Comparison of ENCODE assay signal across 8 cellular contexts in genomic region chr22:46087816-46088277, GRCh38.
DNase-seq lines count a peak whose midpoint lies in the region; ATAC-seq and TF ChIP-seq lines count a peak whose summit lies in the region.

No MANE protein-coding gene starts in this region.

- no peaks in the 10 kb centered on the region for H3K27me3 ChIP-seq in fibroblast of lung (ENCODE audit: control insufficient read depth, insufficient read depth, low read length)
- H3K27me3 ChIP-seq in osteoblast (ENCODE audit: insufficient read depth, low read length), result no peaks in the 10 kb centered on the region

- ATAC-seq in GM18870 (IDR thresholded peaks at IDR 0.05; ENCODE audit: unreplicated experiment), result no peak
- no peak for ATAC-seq in GM21723 (IDR thresholded peaks at IDR 0.05; ENCODE audit: unreplicated experiment)

- H3K9ac ChIP-seq in fibroblast of lung (ENCODE audit: insufficient read depth, low read length), result peak overlapping the region; percentile 66

- DNase-seq in D341Med (ENCODE audit: low spot score) (peak; percentile 88), RPMI7951 (ENCODE audit: low read depth) (peak; percentile 95), fibroblast of lung (ENCODE audit: low read depth in 2 of 2) (peak; percentile 94 to 95), osteoblast (ENCODE audit: insufficient read length, low spot score, missing footprints) (peak; percentile 98), NOMO-1 treated with dmso at 0.1 percent for 144 hours (lab: John Stamatoyannopoulos, UW; ENCODE audit: unreplicated experiment) (no peak), MV-4-11 (lab: John Stamatoyannopoulos, UW) (no peak)

- H3K9me3 ChIP-seq in fibroblast of lung (ENCODE audit: control insufficient read depth, insufficient read depth, low read depth, low read length), result no peaks in the 10 kb centered on the region
- no peaks in the 10 kb centered on the region for H3K9me3 ChIP-seq in osteoblast (ENCODE audit: low read depth, low read length)

- H3K4me2 ChIP-seq in fibroblast of lung (ENCODE audit: extremely low read depth, insufficient read depth, low read length), result peak overlapping the region; percentile 100
- peak overlapping the region; percentile 94 for H3K4me2 ChIP-seq in osteoblast (ENCODE audit: insufficient read depth, low read length)

- H3K36me3 ChIP-seq in fibroblast of lung (ENCODE audit: control insufficient read depth, insufficient read depth, low read length) (peaks cover 65% of the 10 kb centered on the region), osteoblast (ENCODE audit: insufficient read depth, low read length) (peaks cover 94% of the 10 kb centered on the region)

- H2AFZ ChIP-seq in fibroblast of lung (ENCODE audit: low read length) (no peak overlapping the region), osteoblast (ENCODE audit: low read length) (no peak overlapping the region)

- H3K27ac ChIP-seq in fibroblast of lung (ENCODE audit: insufficient read depth, low read length) (peak overlapping the region; percentile 97), osteoblast (ENCODE audit: low read depth, low read length) (peak overlapping the region; percentile 96)

- H3K4me1 ChIP-seq in fibroblast of lung (ENCODE audit: control insufficient read depth, extremely low read depth, insufficient read depth, low read length), result peaks cover 64% of the 10 kb centered on the region
- peaks cover 98% of the 10 kb centered on the region for H3K4me1 ChIP-seq in osteoblast (ENCODE audit: insufficient read depth, low read length)

- TF ChIP-seq CTCF in fibroblast of lung (conservative IDR thresholded peaks at IDR 0.05 in 1 of 2, IDR thresholded peaks at IDR 0.05 in 1 of 2; ENCODE audit: low read depth in 1 of 2, low read length in 2 of 2) (no peak), osteoblast (IDR thresholded peaks at IDR 0.05; ENCODE audit: extremely low read depth, low read depth, low read length) (no peak)

- H3K4me3 ChIP-seq in fibroblast of lung (replicated peaks in 1 of 4; ENCODE audit: control extremely low read depth in 1 of 4, insufficient read depth in 1 of 4, low read depth in 3 of 4, low read length in 4 of 4), result peak overlapping the region; percentile 6 to 98 (median 82)
- H3K4me3 ChIP-seq in osteoblast (ENCODE audit: insufficient read depth, low read length), result peak overlapping the region; percentile 80

- peaks cover 100% of the 10 kb centered on the region for H3K79me2 ChIP-seq in fibroblast of lung (ENCODE audit: control insufficient read depth, insufficient read depth, low read length)
- H3K79me2 ChIP-seq in osteoblast (ENCODE audit: insufficient read depth, low read length), result peaks cover 100% of the 10 kb centered on the region

- peaks cover 5% of the 10 kb centered on the region for H4K20me1 ChIP-seq in fibroblast of lung (ENCODE audit: control insufficient read depth, extremely low read depth, insufficient read depth, low read length)
- peaks cover 95% of the 10 kb centered on the region for H4K20me1 ChIP-seq in osteoblast (ENCODE audit: insufficient read depth, low read length)

Comparison
In these comparisons a context has a peak if more than half of its experiments do, and no peak if none do; other contexts are left out.
1. DNase-seq: peak in D341Med (single experiment), RPMI7951 (single experiment), fibroblast of lung (2 of 2) and osteoblast (single experiment); none in NOMO-1 treated with dmso at 0.1 percent for 144 hours (single experiment) and MV-4-11 (single experiment).